In genomic region chr6:6962086-6962485, GRCh38 we compare ENCODE assay signal across 33 cellular contexts.
DNase-seq lines count a peak whose midpoint lies in the region; FAIRE-seq and TF ChIP-seq lines count a peak whose summit lies in the region.
"Had no signal": no experiment of that assay in that cellular context is flagged by ENCODE, and none has a peak within 500 bp of the region (broad histone marks: within the 10 kb centered on the region; RNA-seq: fewer than 3 reads in every experiment).

No MANE protein-coding gene starts in this region.

- H3K9me3 ChIP-seq in trophoblast cell (ENCODE audit: insufficient read depth, low read depth, low read length) (no peaks in the 10 kb centered on the region), thyroid gland (no peaks in the 10 kb centered on the region)
- H3K9me3 ChIP-seq: A549, BE2C, BLaER1, Caco-2 had no signal

- no peak overlapping the region for H3K9ac ChIP-seq in trophoblast cell (ENCODE audit: low read length)
- H3K9ac ChIP-seq: BLaER1; BLaER1 treated with 17β-estradiol and CSF1 and Interleukin-3, amounts not matched to agents 10 nM and 100 nM had no signal

- H3K27ac ChIP-seq in trophoblast cell (ENCODE audit: low read depth, low read length) (peak overlapping the region; percentile 53), thyroid gland (peak overlapping the region in 2 of 3 donors; percentile 73 to 81), brain microvascular endothelial cell (no peak overlapping the region)
- H3K27ac ChIP-seq: 22Rv1; A549; BLaER1; BLaER1 treated with 17β-estradiol and CSF1 and Interleukin-3, amounts not matched to agents 10 nM and 100 nM; C4-2B had no signal

- no peak overlapping the region for H2AK5ac ChIP-seq in trophoblast cell (ENCODE audit: low read length)

- peak overlapping the region; percentile 8 for H2BK120ac ChIP-seq in trophoblast cell (ENCODE audit: insufficient read depth, low read length, poor library complexity)

- no peak overlapping the region for H4K8ac ChIP-seq in trophoblast cell (ENCODE audit: low read depth, low read length)

- TF ChIP-seq CTCF in thyroid gland (IDR thresholded peaks at IDR 0.05): no peak
- no peak for TF ChIP-seq CTCF in brain microvascular endothelial cell (IDR thresholded peaks at IDR 0.05; ENCODE audit: low read depth, low read length, missing control alignments)
- no peak for TF ChIP-seq CTCF in GM10266 (IDR thresholded peaks at IDR 0.05; ENCODE audit: control insufficient read depth, insufficient read depth, low read depth, missing control alignments)

- no peaks in the 10 kb centered on the region for H3K27me3 ChIP-seq in trophoblast cell (ENCODE audit: insufficient read depth, low read length)
- H3K27me3 ChIP-seq in thyroid gland: no peaks in the 10 kb centered on the region
- H3K27me3 ChIP-seq in brain microvascular endothelial cell (replicated peaks): no peaks in the 10 kb centered on the region
- H3K27me3 ChIP-seq: BE2C; BLaER1; BLaER1 treated with 17β-estradiol and CSF1 and Interleukin-3, amounts not matched to agents 10 nM and 100 nM had no signal

- intact Hi-C loops in thyroid gland (cut with DNase I): no loop called here

- H3K23ac ChIP-seq in trophoblast cell (ENCODE audit: low read length): no peak overlapping the region

- H3K79me1 ChIP-seq in trophoblast cell (ENCODE audit: low read length): peaks cover 4% of the 10 kb centered on the region

- in situ Hi-C loops in brain microvascular endothelial cell (cut with HindIII; ENCODE audit: low pct_ligation_motif_present, low sequenced_read_pairs): no loop called here

- peaks cover 0 to 8% of the 10 kb centered on the region in 2 experiments for H3K4me1 ChIP-seq in trophoblast cell (ENCODE audit: control insufficient read depth in 1 of 2, insufficient read depth in 2 of 2, low read length in 2 of 2)
- peaks cover 0 to 26% of the 10 kb centered on the region in 2 donors for H3K4me1 ChIP-seq in thyroid gland
- H3K4me1 ChIP-seq: A549, BE2C, BLaER1 had no signal

- H2AFZ ChIP-seq in trophoblast cell (ENCODE audit: insufficient read depth, low read length, poor library complexity): no peak overlapping the region

- no peak overlapping the region for H3K18ac ChIP-seq in trophoblast cell (ENCODE audit: low read length)

- H4K12ac ChIP-seq in trophoblast cell (ENCODE audit: low read depth, low read length): no peak overlapping the region

- no peaks in the 10 kb centered on the region for H3K36me3 ChIP-seq in trophoblast cell (ENCODE audit: control insufficient read depth in 1 of 2, insufficient read depth in 2 of 2, low read length in 2 of 2)
- no peaks in the 10 kb centered on the region for H3K36me3 ChIP-seq in thyroid gland
- no peaks in the 10 kb centered on the region for H3K36me3 ChIP-seq in brain microvascular endothelial cell (replicated peaks)
- H3K36me3 ChIP-seq: BE2C; BLaER1; BLaER1 treated with 17β-estradiol and CSF1 and Interleukin-3, amounts not matched to agents 10 nM and 100 nM had no signal

- no peak for FAIRE-seq in RCC 7860 (lab: Jason Lieb, UNC)
- FAIRE-seq: A204.1, A549, D721Med had no signal

- WGBS in trophoblast cell (ENCODE audit: extremely low coverage, insufficient coverage, insufficient read length): no CpG with 5 or more reads among the region's 4 CpGs
- 82 to 96% methylated on average over 4 of the region's 4 CpGs for WGBS in thyroid gland, 2 donors

- H4K91ac ChIP-seq in trophoblast cell (ENCODE audit: low read depth, low read length): no peak overlapping the region

- H3K4me2 ChIP-seq in trophoblast cell (ENCODE audit: low read length): no peak overlapping the region
- H3K4me2 ChIP-seq: A549; BLaER1; BLaER1 treated with 17β-estradiol and CSF1 and Interleukin-3, amounts not matched to agents 10 nM and 100 nM had no signal

- no peak overlapping the region for H2BK5ac ChIP-seq in trophoblast cell (ENCODE audit: low read depth, low read length, poor library complexity)

- H3K14ac ChIP-seq in trophoblast cell (ENCODE audit: low read length): no peak overlapping the region

- no peak for TF ChIP-seq POLR2A in thyroid gland (IDR thresholded peaks at IDR 0.05)

- peak; percentile 22 for DNase-seq in mesenteric fat pad (ENCODE audit: low spot score)
- DNase-seq in trophoblast cell: peak; percentile 60
- no peak for DNase-seq in thyroid gland
- no peak for DNase-seq in brain microvascular endothelial cell
- DNase-seq in GM10266 (ENCODE audit: extremely low spot score): no peak
- DNase-seq in RCC 7860 (ENCODE audit: low spot score): no peak
- DNase-seq: 8988T; ACHN; AML-193; BE2C; C1 segment of cervical spinal cord; Caco-2; Calu3; CD4-positive, alpha-beta memory T cell; CD4-positive, alpha-beta T cell; CD4-positive, CD25-positive, alpha-beta regulatory T cell; CD8-positive, alpha-beta memory T cell; CD8-positive, alpha-beta T cell; COR-L47; DMS 273 treated with DMSO at 0.1 percent for 48 hours; DMS153; DMS53; DMS79; DMS79 treated with DMSO at 0.1 percent for 48 hours; DND-41; EL had no signal

- H3K4me3 ChIP-seq in trophoblast cell (ENCODE audit: low read depth, low read length): no peak overlapping the region
- H3K4me3 ChIP-seq in thyroid gland (replicated peaks in 1 of 3): no peak overlapping the region
- no peak overlapping the region for H3K4me3 ChIP-seq in brain microvascular endothelial cell (ENCODE audit: low read depth, low read length)
- H3K4me3 ChIP-seq: A549; BLaER1; BLaER1 treated with 17β-estradiol and CSF1 and Interleukin-3, amounts not matched to agents 10 nM and 100 nM had no signal

- H3K4ac ChIP-seq in trophoblast cell (ENCODE audit: low read depth, low read length): no peak overlapping the region

- peak overlapping the region; percentile 73 for H2BK12ac ChIP-seq in trophoblast cell (ENCODE audit: low read length)

- no peaks in the 10 kb centered on the region for H3K79me2 ChIP-seq in trophoblast cell (ENCODE audit: control insufficient read depth, insufficient read depth, low read length, poor library complexity)

Comparison
In these comparisons a context has a peak if more than half of its experiments do, and no peak if none do; other contexts are left out.
1. DNase-seq: peak in mesenteric fat pad (single experiment) and trophoblast cell (2 of 2); none in thyroid gland (0 of 2), brain microvascular endothelial cell (single experiment), GM10266 (single experiment) and RCC 7860 (single experiment).